20 cellular contexts compared by ENCODE assay signal in genomic region chr12:23259558-23259957, GRCh38.
A peak's percentile ranks its signal among the peaks of the same experiment; 100 is the strongest.
DNase-seq lines count a peak whose midpoint lies in the region; ATAC-seq and TF ChIP-seq lines count a peak whose summit lies in the region.
"Had no signal": no experiment of that assay in that cellular context is flagged by ENCODE, and none has a peak within 500 bp of the region (broad histone marks: within the 10 kb centered on the region; RNA-seq: fewer than 3 reads in every experiment).

No MANE protein-coding gene starts in this region.

- TF ChIP-seq CTCF in right atrium auricular region (IDR thresholded peaks at IDR 0.05) (no peak), coronary artery (IDR thresholded peaks at IDR 0.05) (no peak), right lobe of liver (IDR thresholded peaks at IDR 0.05) (no peak), GM20000 (IDR thresholded peaks at IDR 0.05; ENCODE audit: extremely low read depth, missing control alignments) (no peak)

- H3K4me3 ChIP-seq in right atrium auricular region: no peak overlapping the region
- H3K4me3 ChIP-seq in coronary artery: peak overlapping the region; percentile 14
- no peak overlapping the region for H3K4me3 ChIP-seq in right lobe of liver
- H3K4me3 ChIP-seq: GM23248 had no signal

- no peak overlapping the region for H3K27ac ChIP-seq in right atrium auricular region
- H3K27ac ChIP-seq in coronary artery: peak overlapping the region; percentile 12 to 20
- no peak overlapping the region for H3K27ac ChIP-seq in right lobe of liver
- H3K27ac ChIP-seq: GM23248 had no signal

- no peaks in the 10 kb centered on the region for H3K4me1 ChIP-seq in right atrium auricular region
- no peaks in the 10 kb centered on the region for H3K4me1 ChIP-seq in right lobe of liver

- H3K9me3 ChIP-seq in right atrium auricular region (no peaks in the 10 kb centered on the region), right lobe of liver (no peaks in the 10 kb centered on the region)

- ATAC-seq in Right ventricle myocardium superior (ENCODE audit: poor library complexity): peak; percentile 39
- peak in 3 of 4 donors; percentile 28 to 48 (median 39) for ATAC-seq in right lobe of liver

- intact Hi-C loops in Right ventricle myocardium superior (cut with DNase I): no loop called here
- intact Hi-C loops in right lobe of liver (cut with DNase I): no loop called here

- no peaks in the 10 kb centered on the region for H3K27me3 ChIP-seq in right atrium auricular region
- H3K27me3 ChIP-seq in right lobe of liver: no peaks in the 10 kb centered on the region

- H3K36me3 ChIP-seq in right atrium auricular region (no peaks in the 10 kb centered on the region), right lobe of liver (no peaks in the 10 kb centered on the region)

- TF ChIP-seq POLR2A in right lobe of liver (IDR thresholded peaks at IDR 0.05): no peak

- WGBS in right lobe of liver (ENCODE audit: insufficient coverage, low coverage, low lambda C conversion rate, missing lambda C conversion rate): 57% methylated on average over 1 of the region's 1 CpG

- DNase-seq in Right ventricle myocardium superior (no peak), right atrium auricular region (ENCODE audit: low spot score) (no peak), coronary artery (ENCODE audit: low spot score) (no peak), right lobe of liver (no peak), GM20000 (ENCODE audit: low spot score) (no peak), NOMO-1 treated with dmso at 0.1 percent for 144 hours (lab: John Stamatoyannopoulos, UW; ENCODE audit: unreplicated experiment) (no peak), pons (ENCODE audit: low spot score) (no peak)
- DNase-seq: Calu3, GF-D8, GM23248, H7, IMR-90, KG1, MM.1S, NCI-H2029, NCI-H446, NCI-H526, NCI-H82, RPMI8226, SHP77 treated with DMSO at 0.1 percent for 48 hours had no signal

Comparison
In these comparisons a context has a peak if more than half of its experiments do, and no peak if none do; other contexts are left out.
1. H3K27ac ChIP-seq: peak in coronary artery (2 of 2); none in right atrium auricular region (0 of 2) and right lobe of liver (0 of 3).